16 cellular contexts compared by ENCODE assay signal in genomic region chr5:64516216-64516615, GRCh38.
DNase-seq lines count a peak whose midpoint lies in the region; ATAC-seq lines count a peak whose summit lies in the region.
"Had no signal": no experiment of that assay in that cellular context is flagged by ENCODE, and none has a peak within 500 bp of the region (broad histone marks: within the 10 kb centered on the region; RNA-seq: fewer than 3 reads in every experiment).

No MANE protein-coding gene starts in this region.

- no peak overlapping the region for H3K27ac ChIP-seq in BLaER1
- H3K27ac ChIP-seq in BLaER1 treated with 17β-estradiol and CSF1 and Interleukin-3, amounts not matched to agents 10 nM and 100 nM = no peak overlapping the region

- no peak overlapping the region for H3K4me3 ChIP-seq in BLaER1
- H3K4me3 ChIP-seq in BLaER1 treated with 17β-estradiol and CSF1 and Interleukin-3, amounts not matched to agents 10 nM and 100 nM = no peak overlapping the region

- peaks cover 7% of the 10 kb centered on the region for H3K4me1 ChIP-seq in BLaER1
- peaks cover 6 to 38% (median 10%) of the 10 kb centered on the region in 10 experiments; a peak in 18 of 20 replicates for H3K4me1 ChIP-seq in BLaER1 treated with 17β-estradiol and CSF1 and Interleukin-3, amounts not matched to agents 10 nM and 100 nM
- H3K4me1 ChIP-seq: BE2C had no signal

- H3K36me3 ChIP-seq in BLaER1 = no peaks in the 10 kb centered on the region
- H3K36me3 ChIP-seq in BLaER1 treated with 17β-estradiol and CSF1 and Interleukin-3, amounts not matched to agents 10 nM and 100 nM = no peaks in the 10 kb centered on the region
- H3K36me3 ChIP-seq: BE2C had no signal

- no peaks in the 10 kb centered on the region for H4K20me1 ChIP-seq in BLaER1
- H4K20me1 ChIP-seq in BLaER1 treated with 17β-estradiol and CSF1 and Interleukin-3, amounts not matched to agents 10 nM and 100 nM = no peaks in the 10 kb centered on the region

- no peaks in the 10 kb centered on the region for H3K9me3 ChIP-seq in BLaER1
- no peaks in the 10 kb centered on the region for H3K9me3 ChIP-seq in BLaER1 treated with 17β-estradiol and CSF1 and Interleukin-3, amounts not matched to agents 10 nM and 100 nM (replicated peaks in 1 of 11)
- H3K9me3 ChIP-seq: BE2C had no signal

- ATAC-seq in GM18907 (IDR thresholded peaks at IDR 0.05; ENCODE audit: unreplicated experiment) = no peak

- no peak overlapping the region for H3K9ac ChIP-seq in BLaER1
- no peak overlapping the region for H3K9ac ChIP-seq in BLaER1 treated with 17β-estradiol and CSF1 and Interleukin-3, amounts not matched to agents 10 nM and 100 nM

- no peaks in the 10 kb centered on the region for H3K27me3 ChIP-seq in BLaER1
- no peaks in the 10 kb centered on the region for H3K27me3 ChIP-seq in BLaER1 treated with 17β-estradiol and CSF1 and Interleukin-3, amounts not matched to agents 10 nM and 100 nM
- H3K27me3 ChIP-seq: BE2C had no signal

- peak overlapping the region; percentile 31 for H3K4me2 ChIP-seq in BLaER1
- peak overlapping the region in 10 of 11 experiments; percentile 7 to 80 (median 25); a peak in 14 of 22 replicates for H3K4me2 ChIP-seq in BLaER1 treated with 17β-estradiol and CSF1 and Interleukin-3, amounts not matched to agents 10 nM and 100 nM

- DNase-seq in NCI-H69 (lab: John Stamatoyannopoulos, UW) = peak; percentile 74
- no peak for DNase-seq in MV-4-11 (lab: John Stamatoyannopoulos, UW)
- no peak for DNase-seq in NCI-H1436 treated with DMSO at 0.1 percent for 48 hours (lab: John Stamatoyannopoulos, UW)
- DNase-seq: 8988T; ACHN; BE2C; C1 segment of cervical spinal cord; CD4-positive, alpha-beta memory T cell; CD4-positive, CD25-positive, alpha-beta regulatory T cell; CD8-positive, alpha-beta memory T cell; COR-L47; DMS79 treated with DMSO at 0.1 percent for 48 hours; GF-D8 had no signal
